ENCODE assay signal across 29 cellular contexts in the genomic region with DNA sequence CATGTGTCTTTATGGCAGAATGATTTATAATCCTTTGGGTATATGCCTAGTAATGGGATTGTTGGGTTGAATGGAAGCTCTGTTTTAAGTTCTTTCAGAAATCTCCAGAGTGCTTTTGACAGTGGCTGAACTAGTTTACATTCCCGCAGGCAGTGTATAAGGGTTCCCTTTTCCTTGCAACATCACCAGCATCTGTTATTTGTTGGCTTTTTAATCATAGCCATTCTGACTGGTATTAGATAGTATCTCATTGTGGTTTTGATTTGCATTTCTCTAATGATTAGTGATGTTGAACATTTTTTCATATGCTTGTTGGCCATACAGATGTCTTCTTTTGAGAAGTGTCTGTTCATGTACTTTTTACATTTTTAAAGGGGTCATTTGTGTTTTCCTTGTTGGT.
"Had no signal": no experiment of that assay in that cellular context is flagged by ENCODE, and none has a peak within 500 bp of the region (broad histone marks: within the 10 kb centered on the region; RNA-seq: fewer than 3 reads in every experiment).

No MANE protein-coding gene starts in this region.

- H3K4me3 ChIP-seq: body of pancreas, SJCRH30 had no signal

- H3K27ac ChIP-seq: body of pancreas, SJCRH30, WERI-Rb-1 had no signal

- DNase-seq: activated CD4-positive, alpha-beta T cell treated with anti-CD3 and anti-CD28 coated beads, Interleukin-2, amount 10 ng/mL, durations not matched to agents 24 days and 14 days; activated CD4-positive, alpha-beta T cell treated with anti-CD3 and anti-CD28 coated beads, Interleukin-2, amount 50 U/mL, for 4 hours; activated CD4-positive, CD25-positive, alpha-beta regulatory T cell; activated CD8-positive, alpha-beta T cell treated with anti-CD3 and anti-CD28 coated beads for 36 hours; activated effector memory CD4-positive, alpha-beta T cell treated with anti-CD3 and anti-CD28 coated beads, Interleukin-2, amount 50 U/mL, for 16 hours; activated naive CD4-positive, alpha-beta T cell; activated naive CD4-positive, alpha-beta T cell treated with anti-CD3 and anti-CD28 coated beads, Interleukin-2, amount 50 U/mL, for 16 hours; activated naive CD8-positive, alpha-beta T cell treated with anti-CD3 and anti-CD28 coated beads for 36 hours; activated T-cell treated with anti-CD3 and anti-CD28 coated beads, Interleukin-2, amount 50 U/mL, for 1 hour; activated T-cell treated with anti-CD3 and anti-CD28 coated beads, Interleukin-2, amount 50 U/mL, for 72 hours; body of pancreas; caudate nucleus; Karpas-422; KBM-7; NCI-H1105; NCI-H1417 treated with DMSO at 0.1 percent for 48 hours; NCI-H187 treated with DMSO at 0.1 percent for 48 hours; NCI-H2081; NCI-H345; NCI-H524 treated with DMSO at 0.1 percent for 48 hours; SHP77; SJCRH30; SW 1271; T-helper 1 cell; T-helper 2 cell; T-helper 9 cell; WERI-Rb-1 had no signal

- ATAC-seq: activated CD8-positive, alpha-beta T cell treated with anti-CD3 and anti-CD28 coated beads for 36 hours; activated T-cell treated with anti-CD3 and anti-CD28 coated beads, Interleukin-2, amount 50 U/mL, for 72 hours; activated T-helper 17 cell treated with anti-CD3 and anti-CD28 coated beads, Interleukin-2, amount 50 U/mL, for 72 hours; body of pancreas; Panc1 had no signal
